In genomic region chr19:33301900-33302174, GRCh38 we compare ENCODE assay signal across 9 cellular contexts. TPM values are rescaled to one million over a fixed set of nuclear protein-coding genes. Genes with fewer than 3 reads are reported as not detected.
DNase-seq lines count a peak whose midpoint lies in the region; ATAC-seq, FAIRE-seq and TF ChIP-seq lines count a peak whose summit lies in the region.
"Had no signal": no experiment of that assay in that cellular context is flagged by ENCODE, and none has a peak within 500 bp of the region (broad histone marks: within the 10 kb centered on the region; RNA-seq: fewer than 3 reads in every experiment).

No MANE protein-coding gene starts in this region.

- TF ChIP-seq CTCF in GM12875 (IDR thresholded peaks at IDR 0.05; ENCODE audit: borderline replicate concordance, insufficient read depth, low read depth, low read length) (no peak), SU-DHL-6 (IDR thresholded peaks at IDR 0.05; ENCODE audit: insufficient read depth, low read length, poor library complexity, severe bottlenecking) (no peak), glutamatergic neuron (IDR thresholded peaks at IDR 0.05; ENCODE audit: partially characterized antibody, unreplicated experiment) (no peak)

- no peak overlapping the region for H3K27ac Mint-ChIP-seq in glutamatergic neuron (ENCODE audit: unreplicated experiment)
- H3K27ac Mint-ChIP-seq: natural killer cell had no signal

- peak overlapping the region; percentile 41; the same call in 1 of the 2 replicates for H3K9ac ChIP-seq in SU-DHL-6 (ENCODE audit: low read length)

- H3K4me2 ChIP-seq in SU-DHL-6 (ENCODE audit: low read depth, low read length, poor library complexity, severe bottlenecking) = peak overlapping the region; percentile 40

- H3K4me3 ChIP-seq in GM12875 (ENCODE audit: low read depth, low read length) = peak overlapping the region; percentile 38
- H3K4me3 ChIP-seq in SU-DHL-6 (ENCODE audit: insufficient read depth, low read length, poor library complexity, severe bottlenecking) = peak overlapping the region; percentile 45
- peak overlapping the region; percentile 54 to 89 for H3K4me3 ChIP-seq in small intestine (ENCODE audit: low read depth in 1 of 2, low read length in 2 of 2)

- H3K27me3 Mint-ChIP-seq in glutamatergic neuron (ENCODE audit: unreplicated experiment) = peaks cover 19% of the 10 kb centered on the region

- no peaks in the 10 kb centered on the region for H3K36me3 Mint-ChIP-seq in glutamatergic neuron (ENCODE audit: unreplicated experiment)
- H3K36me3 Mint-ChIP-seq: natural killer cell had no signal

- H3K9me2 ChIP-seq in SU-DHL-6 (replicated peaks; ENCODE audit: insufficient read depth, low read length) = no peaks in the 10 kb centered on the region

- H3K4me1 ChIP-seq in small intestine (ENCODE audit: control insufficient read depth in 2 of 2, insufficient read depth in 1 of 2, low read depth in 1 of 2, low read length in 1 of 2) = peaks cover 5 to 8% of the 10 kb centered on the region in 2 donors

- no peak overlapping the region for H2AFZ ChIP-seq in SU-DHL-6 (ENCODE audit: low read depth, low read length, severe bottlenecking)

- H3K9me3 Mint-ChIP-seq in glutamatergic neuron (ENCODE audit: unreplicated experiment) = peaks cover 3% of the 10 kb centered on the region
- H3K9me3 Mint-ChIP-seq: natural killer cell had no signal

- no peak for FAIRE-seq in small intestine (lab: Jason Lieb, UNC)

- H3K79me2 ChIP-seq in SU-DHL-6 (ENCODE audit: insufficient read depth, low read length) = no peaks in the 10 kb centered on the region

- H3K4me3 Mint-ChIP-seq in glutamatergic neuron (ENCODE audit: unreplicated experiment) = no peak overlapping the region

- H4K20me1 ChIP-seq in SU-DHL-6 (ENCODE audit: low read depth, low read length) = no peaks in the 10 kb centered on the region

- DNase-seq in iPS-NIHi7 (ENCODE audit: extremely low spot score) (peak; percentile 18), small intestine (no peak), glutamatergic neuron (no peak), GM19240 (ENCODE audit: insufficient read length, low spot score) (no peak), NCI-H128 (lab: John Stamatoyannopoulos, UW; ENCODE audit: unreplicated experiment) (no peak)

- 0 to 1% (median 1%) methylated on average over 10 to 41 of the region's 41 CpGs for WGBS in small intestine, 3 donors

- H3K27ac ChIP-seq in SU-DHL-6 (ENCODE audit: low read depth, low read length) (no peak overlapping the region), small intestine (ENCODE audit: low read depth in 1 of 2, low read length in 1 of 2) (peak overlapping the region in 1 of 2 donors; percentile 79)

- H3K36me3 ChIP-seq in SU-DHL-6 (ENCODE audit: low read length) (no peaks in the 10 kb centered on the region), small intestine (ENCODE audit: control insufficient read depth in 2 of 2, insufficient read depth in 2 of 2, low read length in 2 of 2) (no peaks in the 10 kb centered on the region)

- peaks cover 6% of the 10 kb centered on the region for H3K4me1 Mint-ChIP-seq in glutamatergic neuron (ENCODE audit: low read depth, unreplicated experiment)

- ATAC-seq in HG03039 (IDR thresholded peaks at IDR 0.05; ENCODE audit: unreplicated experiment) = no peak

- no peaks in the 10 kb centered on the region for H3F3A ChIP-seq in SU-DHL-6 (ENCODE audit: insufficient read depth)

- H3K27me3 ChIP-seq in SU-DHL-6 (ENCODE audit: low read length) (no peaks in the 10 kb centered on the region), small intestine (ENCODE audit: control insufficient read depth in 2 of 2, insufficient read depth in 2 of 2, low read length in 2 of 2) (peaks cover 0 to 5% of the 10 kb centered on the region in 2 donors)

- no peaks in the 10 kb centered on the region for H3K9me3 ChIP-seq in SU-DHL-6 (ENCODE audit: insufficient read depth, low read length)
- H3K9me3 ChIP-seq in small intestine (ENCODE audit: control insufficient read depth, low read depth) = no peaks in the 10 kb centered on the region

RNA-seq across cellular contexts. Expression of gene CEBPA, which starts 0.5 kb away (rescaled TPM):
- 10 to 100 TPM; 31.0 to 69.3 (median 47.0) TPM for polyA plus RNA-seq in small intestine
- total RNA-seq in glutamatergic neuron (ENCODE audit: unreplicated experiment) = 0.66 TPM
